Comparison of ENCODE assay signal across 8 cellular contexts in the genomic region with DNA sequence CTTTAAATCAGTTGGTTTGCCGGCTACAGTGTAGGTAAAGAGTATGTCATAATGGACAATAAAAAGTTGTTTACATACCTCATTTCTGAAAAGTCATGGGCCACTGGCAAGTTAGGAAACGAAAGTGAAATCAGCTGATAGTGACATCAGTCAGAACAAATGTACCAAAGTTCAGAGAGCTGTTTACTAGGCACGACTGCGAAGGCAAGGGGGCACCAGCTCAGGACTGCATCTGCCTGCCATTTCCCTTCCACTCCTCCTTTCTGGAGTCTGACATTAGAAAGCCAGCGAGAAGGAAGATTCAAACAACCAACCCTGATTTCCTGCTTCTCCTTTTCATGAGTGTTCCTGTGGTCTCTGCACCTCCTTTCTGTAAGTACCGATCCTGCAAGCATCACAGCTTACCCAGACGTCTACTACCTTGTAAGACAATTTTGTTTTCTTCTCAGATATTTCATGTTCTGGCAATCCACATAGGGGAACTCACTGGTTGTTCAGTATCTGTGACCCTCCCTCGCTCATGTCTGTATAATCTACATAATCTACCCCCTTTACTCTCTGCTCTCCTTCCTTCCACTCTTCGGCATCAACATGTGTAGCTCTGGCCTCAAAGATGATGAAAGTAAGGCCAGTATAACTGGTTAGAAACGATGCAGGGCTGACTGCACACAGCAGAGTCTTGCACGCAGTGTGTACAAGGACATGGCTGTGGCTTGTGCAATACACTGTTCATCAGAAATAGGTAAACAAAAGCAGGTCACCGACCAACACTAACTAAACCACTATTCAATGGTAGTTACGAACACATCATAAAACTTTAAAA. TPM values are rescaled to one million over a fixed set of nuclear protein-coding genes. Genes with fewer than 3 reads are reported as not detected.
DNase-seq lines count a peak whose midpoint lies in the region; ATAC-seq, FAIRE-seq and TF ChIP-seq lines count a peak whose summit lies in the region.

A gene (plus strand): TSS at position 174 of the 823 bp plus-strand sequence. CDS start 16,370 bp downstream, outside the sequence.

- H3K4me3 ChIP-seq in breast epithelium (peak within 1 kb of the TSS; percentile 52 to 65 (median 53)), subcutaneous abdominal adipose tissue (ENCODE audit: low read depth in 1 of 5, low read length in 5 of 5) (peak within 1 kb of the TSS; percentile 73 to 98 (median 88))

- H3K27me3 Mint-ChIP-seq in T-cell, result no peaks in the 10 kb centered on the region

- TF ChIP-seq CTCF in breast epithelium (IDR thresholded peaks at IDR 0.05), result no peak

- H3K27ac Mint-ChIP-seq in T-cell, result peak within 1 kb of the TSS; percentile 96 to 97

- ATAC-seq in GM18907 (IDR thresholded peaks at IDR 0.05; ENCODE audit: unreplicated experiment), result peak; percentile 73
- peak; percentile 57 for ATAC-seq in HG03103 (IDR thresholded peaks at IDR 0.05; ENCODE audit: low read depth, unreplicated experiment)
- ATAC-seq in T-cell (replicated peaks in 1 of 4), result peak; percentile 79 to 86 (median 82)
- ATAC-seq in left lobe of liver, result peak; percentile 76

- peak; percentile 52 for TF ChIP-seq POLR2A in breast epithelium (IDR thresholded peaks at IDR 0.05)

- no peaks in the 10 kb centered on the region for H3K4me1 ChIP-seq in breast epithelium
- H3K4me1 ChIP-seq in subcutaneous abdominal adipose tissue (ENCODE audit: control insufficient read depth in 5 of 5, insufficient read depth in 5 of 5, low read length in 5 of 5), result peaks cover 2 to 70% (median 54%) of the 10 kb centered on the region in 5 donors

- H3K27ac ChIP-seq in breast epithelium, result peak within 1 kb of the TSS; percentile 94 to 95
- peak within 1 kb of the TSS; percentile 96 for H3K27ac ChIP-seq in subcutaneous abdominal adipose tissue (ENCODE audit: low read depth, low read length)

- H3K9me3 ChIP-seq in breast epithelium, result no peaks in the 10 kb centered on the region
- H3K9me3 ChIP-seq in subcutaneous abdominal adipose tissue (ENCODE audit: control insufficient read depth in 5 of 5, low read length in 5 of 5), result no peaks in the 10 kb centered on the region

- CTCF ChIA-PET in T-cell (lab: Charles Lee), result interaction anchor here (0.6 to 3.1 kb wide), 13 partner anchors 14 to 502 kb away, joined by 3 to 47 read pairs (median 5); a partner anchor contains a TSS

- peaks cover 0 to 5% (median 4%) of the 10 kb centered on the region in 3 donors for H3K9me3 Mint-ChIP-seq in T-cell

- POLR2A ChIA-PET in T-cell (lab: Charles Lee), result interaction anchor here (0.8 to 1.8 kb wide), 9 partner anchors 13 to 514 kb away, joined by 3 to 26 read pairs (median 4); a partner anchor contains a TSS

- FAIRE-seq in frontal cortex (lab: Jason Lieb, UNC), result no peak

- H3K4me1 Mint-ChIP-seq in T-cell, result peaks cover 64 to 82% (median 68%) of the 10 kb centered on the region in 3 donors

- intact Hi-C loops in breast epithelium (cut with DNase I; ENCODE audit: low total_unique reads), result no loop called here

- H3K27me3 ChIP-seq in breast epithelium, result no peaks in the 10 kb centered on the region
- no peaks in the 10 kb centered on the region for H3K27me3 ChIP-seq in subcutaneous abdominal adipose tissue (ENCODE audit: control insufficient read depth in 5 of 5, insufficient read depth in 4 of 5, low read length in 5 of 5)

- DNase-seq in AG08395 (ENCODE audit: low spot score) (peak; percentile 53), T-cell (peak in 33 of 34 experiments; percentile 47 to 82 (median 64)), breast epithelium (ENCODE audit: low spot score in 2 of 2) (no peak), left lobe of liver (ENCODE audit: low spot score) (peak; percentile 81), frontal cortex (ENCODE audit: low spot score in 2 of 2) (no peak)

- H3K4me3 Mint-ChIP-seq in T-cell, result peak within 1 kb of the TSS; percentile 85 to 89 (median 88)

- peaks cover 24% of the 10 kb centered on the region for H3K36me3 Mint-ChIP-seq in T-cell

- H3K36me3 ChIP-seq in breast epithelium, result no peaks in the 10 kb centered on the region
- H3K36me3 ChIP-seq in subcutaneous abdominal adipose tissue (ENCODE audit: control insufficient read depth in 5 of 5, insufficient read depth in 5 of 5, low read length in 5 of 5), result peaks cover 0 to 11% (median 9%) of the 10 kb centered on the region in 5 donors

- peak within 1 kb of the TSS; percentile 81 to 97 (median 89) for H3K9ac ChIP-seq in subcutaneous abdominal adipose tissue (ENCODE audit: low read length in 5 of 5)

RNA-seq across cellular contexts. Expression of the gene that starts here (rescaled TPM):
- total RNA-seq in T-cell (10 to 100 TPM; 20.7 to 32.7 (median 25.8) TPM), breast epithelium (10 to 100 TPM; 23.1 to 55.7 (median 52.8) TPM), left lobe of liver (32.4 TPM), frontal cortex (0.41 TPM)

Comparison
In these comparisons a context has a peak if more than half of its experiments do, and no peak if none do; other contexts are left out.
1. RNA of the gene that starts here (total RNA-seq): 23.1 to 55.7 TPM in breast epithelium, 32.4 TPM in left lobe of liver (single experiment) and 20.7 to 32.7 TPM in T-cell; 0.41 TPM in frontal cortex (single experiment); every median in the first group is over 10 times any median in the second.
2. DNase-seq: peak in AG08395 (single experiment), T-cell (33 of 34) and left lobe of liver (single experiment); none in breast epithelium (0 of 2) and frontal cortex (0 of 2).
3. Peak in every context shown above with its lines, with median percentiles within 50 percentile points of each other: ATAC-seq.